ENCODE assay signal across 28 cellular contexts in the genomic region with DNA sequence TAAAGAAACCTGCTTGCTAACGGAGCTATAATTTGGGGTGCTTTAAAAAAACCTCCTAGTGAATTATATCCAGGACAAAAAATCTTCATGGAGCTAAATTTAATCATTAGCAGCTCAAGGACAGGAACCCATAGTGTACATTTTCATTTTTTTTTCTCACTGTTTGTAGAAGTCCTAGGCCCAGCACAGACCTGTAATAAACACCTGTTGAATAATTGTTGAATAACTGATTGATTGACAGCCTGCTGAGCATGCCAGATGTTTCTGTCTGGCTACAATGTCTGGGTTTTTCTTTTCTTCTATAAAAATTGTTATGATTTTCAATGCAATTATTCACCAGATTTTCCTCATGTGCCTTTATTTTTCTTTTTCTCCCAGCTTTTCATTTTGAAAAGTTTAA.
"Had no signal": no experiment of that assay in that cellular context is flagged by ENCODE, and none has a peak within 500 bp of the region (broad histone marks: within the 10 kb centered on the region; RNA-seq: fewer than 3 reads in every experiment).

No MANE protein-coding gene starts in this region.

- H3K36me3 ChIP-seq: ascending aorta, breast epithelium, Peyer's patch, SJSA1 had no signal

- H3K4me3 ChIP-seq: ascending aorta, breast epithelium, Peyer's patch, SJSA1 had no signal

- H3K27ac ChIP-seq: ascending aorta, breast epithelium, Peyer's patch, SJSA1 had no signal

- ATAC-seq: activated CD8-positive, alpha-beta T cell treated with anti-CD3 and anti-CD28 coated beads for 36 hours; activated T-cell treated with anti-CD3 and anti-CD28 coated beads, Interleukin-2, amount 50 U/mL, for 72 hours; activated T-helper 17 cell treated with anti-CD3 and anti-CD28 coated beads, Interleukin-2, amount 50 U/mL, for 72 hours; PC-3 had no signal

- DNase-seq: activated CD4-positive, alpha-beta T cell treated with anti-CD3 and anti-CD28 coated beads, Interleukin-2, amount 10 ng/mL, durations not matched to agents 24 days and 14 days; activated CD4-positive, alpha-beta T cell treated with anti-CD3 and anti-CD28 coated beads, Interleukin-2, amount 50 U/mL, for 4 hours; activated CD8-positive, alpha-beta T cell treated with anti-CD3 and anti-CD28 coated beads for 36 hours; activated effector memory CD4-positive, alpha-beta T cell treated with anti-CD3 and anti-CD28 coated beads, Interleukin-2, amount 50 U/mL, for 16 hours; activated naive CD4-positive, alpha-beta T cell; activated naive CD4-positive, alpha-beta T cell treated with anti-CD3 and anti-CD28 coated beads, Interleukin-2, amount 50 U/mL, for 16 hours; activated naive CD8-positive, alpha-beta T cell treated with anti-CD3 and anti-CD28 coated beads for 36 hours; activated T-cell treated with anti-CD3 and anti-CD28 coated beads, Interleukin-2, amount 50 U/mL, for 1 hour; activated T-cell treated with anti-CD3 and anti-CD28 coated beads, Interleukin-2, amount 50 U/mL, for 72 hours; amygdala; Karpas-422; KBM-7; NCI-H1105; NCI-H1436; NCI-H187; NCI-H2081; NCI-H345; NCI-H524 treated with DMSO at 0.1 percent for 48 hours; NCI-H748 treated with DMSO at 0.1 percent for 48 hours; PC-3; Peyer's patch; RPMI8226; SHP77 treated with DMSO at 0.1 percent for 48 hours; SK-N-SH had no signal

- H3K4me1 ChIP-seq: ascending aorta, breast epithelium, Peyer's patch, SJSA1 had no signal

- H3K9me3 ChIP-seq: ascending aorta, breast epithelium, Peyer's patch, SJSA1, SK-N-SH had no signal

- H3K4me2 ChIP-seq: SK-N-SH had no signal

- H3K27me3 ChIP-seq: ascending aorta, breast epithelium, Peyer's patch had no signal

- H3K9ac ChIP-seq: SK-N-SH had no signal
